In genomic region chr5:67578011-67578410, GRCh38 we compare ENCODE assay signal across 24 cellular contexts.
DNase-seq lines count a peak whose midpoint lies in the region; ATAC-seq, FAIRE-seq and TF ChIP-seq lines count a peak whose summit lies in the region.
"Had no signal": no experiment of that assay in that cellular context is flagged by ENCODE, and none has a peak within 500 bp of the region (broad histone marks: within the 10 kb centered on the region; RNA-seq: fewer than 3 reads in every experiment).

No MANE protein-coding gene starts in this region.

- TF ChIP-seq POLR2A in gastroesophageal sphincter (IDR thresholded peaks at IDR 0.05): no peak

- H3K9me3 ChIP-seq in astrocyte (ENCODE audit: insufficient read depth, low read depth, low read length) (no peaks in the 10 kb centered on the region), gastroesophageal sphincter (peaks cover 0 to 8% (median 0%) of the 10 kb centered on the region in 3 donors)
- H3K9me3 ChIP-seq: MG63 had no signal

- TF ChIP-seq EP300 in gastroesophageal sphincter (IDR thresholded peaks at IDR 0.05): no peak

- H3K4me1 Mint-ChIP-seq in astrocyte (ENCODE audit: low read depth, unreplicated experiment) (peaks cover 19% of the 10 kb centered on the region), T-cell (no peaks in the 10 kb centered on the region)
- H3K4me1 Mint-ChIP-seq in activated naive CD8-positive, alpha-beta T cell treated with anti-CD3 and anti-CD28 coated beads for 36 hours: peaks cover 4% of the 10 kb centered on the region
- H3K4me1 Mint-ChIP-seq: CD8-positive, alpha-beta memory T cell had no signal

- FAIRE-seq in astrocyte (lab: Jason Lieb, UNC): no peak
- FAIRE-seq: A204.1, GM12891, GM18507 had no signal

- H3K27me3 ChIP-seq in astrocyte (ENCODE audit: insufficient read depth, low read length): no peaks in the 10 kb centered on the region
- no peaks in the 10 kb centered on the region for H3K27me3 ChIP-seq in gastroesophageal sphincter
- H3K27me3 ChIP-seq: BLaER1 treated with 17β-estradiol and CSF1 and Interleukin-3, amounts not matched to agents 10 nM and 100 nM; MG63 had no signal

- POLR2A ChIA-PET in T-cell (lab: Charles Lee): no interaction called here

- DNase-seq in A172 (ENCODE audit: low spot score) (peak; percentile 11), HT1080 (ENCODE audit: low read depth) (peak; percentile 5), astrocyte (ENCODE audit: low read depth) (peak; percentile 58), T-cell (no peak)
- DNase-seq in activated naive CD8-positive, alpha-beta T cell treated with anti-CD3 and anti-CD28 coated beads for 36 hours: no peak
- DNase-seq in stimulated activated CD4-positive, alpha-beta T cell treated with anti-CD3 and anti-CD28 coated beads, Interleukin-12 subunit alpha, Interleukin-12 subunit beta, amount 100 ng/mL, for 4 hours: no peak
- DNase-seq in activated naive CD4-positive, alpha-beta T cell treated with anti-CD3 and anti-CD28 coated beads, Interleukin-2, amount 50 U/mL, for 16 hours: no peak
- DNase-seq: CD8-positive, alpha-beta memory T cell; DND-41; GF-D8; HFFc6; MG63; NCI-H1694; NCI-H226; NCI-H524 treated with DMSO at 0.1 percent for 48 hours; NK-92 treated with Interleukin-12 subunit alpha and Interleukin-12 subunit beta, amount 100 ng/mL, for 24 hours had no signal

- no peak overlapping the region for H3K4me3 Mint-ChIP-seq in astrocyte (ENCODE audit: unreplicated experiment)
- no peak overlapping the region for H3K4me3 Mint-ChIP-seq in activated naive CD8-positive, alpha-beta T cell treated with anti-CD3 and anti-CD28 coated beads for 36 hours
- H3K4me3 Mint-ChIP-seq in T-cell: no peak overlapping the region
- H3K4me3 Mint-ChIP-seq: CD8-positive, alpha-beta memory T cell; GM23338; HFFc6 had no signal

- no peaks in the 10 kb centered on the region for H3K27me3 Mint-ChIP-seq in astrocyte (ENCODE audit: low read depth, unreplicated experiment)
- no peaks in the 10 kb centered on the region for H3K27me3 Mint-ChIP-seq in activated naive CD8-positive, alpha-beta T cell treated with anti-CD3 and anti-CD28 coated beads for 36 hours
- H3K27me3 Mint-ChIP-seq in T-cell: peaks cover 0 to 3% of the 10 kb centered on the region in 2 donors

- H3K79me2 ChIP-seq in astrocyte (ENCODE audit: insufficient read depth, low read length): no peaks in the 10 kb centered on the region

- CTCF ChIA-PET in T-cell (lab: Charles Lee): interaction anchor here in 1 of 2 donors (0.6 kb wide), 1 partner anchor 758 kb away, joined by 3 read pairs; no protein-coding TSS in a partner anchor

- H3K4me1 ChIP-seq in astrocyte (ENCODE audit: insufficient read depth, low read length) (peaks cover 6% of the 10 kb centered on the region), gastroesophageal sphincter (peaks cover 0 to 24% (median 3%) of the 10 kb centered on the region in 3 donors)

- H3K9ac ChIP-seq in astrocyte (ENCODE audit: low read length): no peak overlapping the region
- H3K9ac ChIP-seq: BLaER1 treated with 17β-estradiol and CSF1 and Interleukin-3, amounts not matched to agents 10 nM and 100 nM; KMS-11 had no signal

- H3K27ac Mint-ChIP-seq in astrocyte (ENCODE audit: unreplicated experiment) (no peak overlapping the region), T-cell (no peak overlapping the region)
- H3K27ac Mint-ChIP-seq in activated naive CD8-positive, alpha-beta T cell treated with anti-CD3 and anti-CD28 coated beads for 36 hours: no peak overlapping the region
- H3K27ac Mint-ChIP-seq: CD8-positive, alpha-beta memory T cell; GM23338; HFFc6 had no signal

- no peak for ATAC-seq in gastroesophageal sphincter
- ATAC-seq in T-cell (replicated peaks in 1 of 4): no peak
- ATAC-seq: GM23338 had no signal

- TF ChIP-seq CTCF in astrocyte (IDR thresholded peaks at IDR 0.05; ENCODE audit: insufficient read depth, low read depth, low read length) (no peak), gastroesophageal sphincter (IDR thresholded peaks at IDR 0.05) (peak in 2 of 4 experiments; percentile 10 to 32)

- H4K20me1 ChIP-seq in astrocyte (ENCODE audit: insufficient read depth, low read length): no peaks in the 10 kb centered on the region
- H4K20me1 ChIP-seq: BLaER1 treated with 17β-estradiol and CSF1 and Interleukin-3, amounts not matched to agents 10 nM and 100 nM had no signal

- H3K4me3 ChIP-seq in astrocyte (ENCODE audit: insufficient read depth, low read depth, low read length) (no peak overlapping the region), gastroesophageal sphincter (no peak overlapping the region)
- H3K4me3 ChIP-seq: BLaER1 treated with 17β-estradiol and CSF1 and Interleukin-3, amounts not matched to agents 10 nM and 100 nM; GM23338; MG63 had no signal

- H3K4me2 ChIP-seq in astrocyte (ENCODE audit: low read length): peak overlapping the region; percentile 30
- H3K4me2 ChIP-seq: BLaER1 treated with 17β-estradiol and CSF1 and Interleukin-3, amounts not matched to agents 10 nM and 100 nM; GM23338; KMS-11 had no signal

- H3K9me3 Mint-ChIP-seq in astrocyte (ENCODE audit: unreplicated experiment) (no peaks in the 10 kb centered on the region), T-cell (peaks cover 7 to 24% (median 16%) of the 10 kb centered on the region in 3 donors)
- peaks cover 17% of the 10 kb centered on the region for H3K9me3 Mint-ChIP-seq in activated naive CD8-positive, alpha-beta T cell treated with anti-CD3 and anti-CD28 coated beads for 36 hours
- H3K9me3 Mint-ChIP-seq: GM23338 had no signal

- H2AFZ ChIP-seq in astrocyte (ENCODE audit: low read depth, low read length): no peak overlapping the region
- H2AFZ ChIP-seq: GM23338 had no signal

- H3K27ac ChIP-seq in astrocyte (ENCODE audit: low read depth, low read length) (no peak overlapping the region), gastroesophageal sphincter (peak overlapping the region; percentile 9 to 65 (median 59))
- H3K27ac ChIP-seq: BLaER1 treated with 17β-estradiol and CSF1 and Interleukin-3, amounts not matched to agents 10 nM and 100 nM; KMS-11; RWPE1 had no signal

- H3K36me3 Mint-ChIP-seq in astrocyte (ENCODE audit: low read depth, unreplicated experiment) (no peaks in the 10 kb centered on the region), T-cell (peaks cover 15% of the 10 kb centered on the region)
- peaks cover 5% of the 10 kb centered on the region for H3K36me3 Mint-ChIP-seq in activated naive CD8-positive, alpha-beta T cell treated with anti-CD3 and anti-CD28 coated beads for 36 hours

- H3K36me3 ChIP-seq in astrocyte (ENCODE audit: insufficient read depth, low read length): no peaks in the 10 kb centered on the region
- no peaks in the 10 kb centered on the region for H3K36me3 ChIP-seq in gastroesophageal sphincter
- H3K36me3 ChIP-seq: BLaER1 treated with 17β-estradiol and CSF1 and Interleukin-3, amounts not matched to agents 10 nM and 100 nM; MG63 had no signal

- 17 to 25% methylated on average over 4 of the region's 4 CpGs for whole genome bisulfite sequencing in gastroesophageal sphincter (ENCODE audit: low coverage in 1 of 2), 2 donors

Comparison
In these comparisons a context has a peak if more than half of its experiments do, and no peak if none do; other contexts are left out.
1. DNase-seq: peak in A172 (single experiment), HT1080 (single experiment) and astrocyte (single experiment); none in activated naive CD8-positive, alpha-beta T cell treated with anti-CD3 and anti-CD28 coated beads for 36 hours (single experiment), stimulated activated CD4-positive, alpha-beta T cell treated with anti-CD3 and anti-CD28 coated beads, Interleukin-12 subunit alpha, Interleukin-12 subunit beta, amount 100 ng/mL, for 4 hours (single experiment), activated naive CD4-positive, alpha-beta T cell treated with anti-CD3 and anti-CD28 coated beads, Interleukin-2, amount 50 U/mL, for 16 hours (single experiment) and T-cell (0 of 34).